17 cellular contexts compared by ENCODE assay signal in the genomic region with DNA sequence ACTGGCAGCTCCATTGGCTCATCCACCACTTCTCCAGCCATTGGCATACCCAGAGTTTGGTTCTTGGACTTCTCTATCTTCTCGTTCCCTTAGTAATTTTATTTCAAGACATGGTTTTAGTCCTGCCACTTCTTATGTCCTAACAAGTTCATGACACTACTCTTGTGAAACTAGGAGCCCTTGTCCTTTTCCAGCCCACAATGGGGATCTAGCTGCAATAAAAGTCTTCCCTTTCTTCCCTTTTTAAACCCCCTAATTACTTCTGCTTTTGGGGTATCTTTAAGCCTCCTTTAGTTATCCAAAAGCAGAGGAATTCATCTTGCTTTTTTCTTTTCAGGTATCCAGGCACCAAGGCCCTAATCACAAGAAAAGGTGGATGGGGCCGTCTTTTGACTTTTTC.
"Had no signal": no experiment of that assay in that cellular context is flagged by ENCODE, and none has a peak within 500 bp of the region (broad histone marks: within the 10 kb centered on the region; RNA-seq: fewer than 3 reads in every experiment).

No MANE protein-coding gene starts in this region.

- H3K9me3 ChIP-seq: esophagus muscularis mucosa, mucosa of descending colon, prostate gland, vagina had no signal

- H3K4me3 ChIP-seq: esophagus muscularis mucosa, hepatocyte, mucosa of descending colon, prostate gland, skin epidermis, tibial nerve, vagina had no signal

- H3K27ac ChIP-seq: esophagus muscularis mucosa, hepatocyte, prostate gland, tibial nerve, vagina had no signal

- H3K4me1 ChIP-seq: prostate gland had no signal

- H3K36me3 ChIP-seq: esophagus muscularis mucosa, prostate gland, tibial nerve, vagina had no signal

- H3K27me3 ChIP-seq: esophagus muscularis mucosa, hepatocyte, tibial nerve, vagina had no signal

- DNase-seq: activated B cell treated with CpG ODN at 0.5 μM for 24 hours; activated CD8-positive, alpha-beta memory T cell treated with anti-CD3 and anti-CD28 coated beads, Interleukin-2, amount 50 U/mL, for 48 hours; activated gamma-delta T cell treated with Interleukin-2 at 50 U/mL for 16 hours; activated T-cell treated with anti-CD3 and anti-CD28 coated beads, Interleukin-2, amount 50 U/mL, for 72 hours; amniotic stem cell; mammary epithelial cell; mucosa of descending colon; naive thymus-derived CD4-positive, alpha-beta T cell; right cardiac atrium; stimulated activated CD4-positive, alpha-beta T cell treated with anti-CD3 and anti-CD28 coated beads, Interleukin-4, amount 100 ng/mL, for 24 hours; stimulated activated naive CD4-positive, alpha-beta T cell had no signal
